Comparison of ENCODE assay signal across 8 cellular contexts in the genomic region with DNA sequence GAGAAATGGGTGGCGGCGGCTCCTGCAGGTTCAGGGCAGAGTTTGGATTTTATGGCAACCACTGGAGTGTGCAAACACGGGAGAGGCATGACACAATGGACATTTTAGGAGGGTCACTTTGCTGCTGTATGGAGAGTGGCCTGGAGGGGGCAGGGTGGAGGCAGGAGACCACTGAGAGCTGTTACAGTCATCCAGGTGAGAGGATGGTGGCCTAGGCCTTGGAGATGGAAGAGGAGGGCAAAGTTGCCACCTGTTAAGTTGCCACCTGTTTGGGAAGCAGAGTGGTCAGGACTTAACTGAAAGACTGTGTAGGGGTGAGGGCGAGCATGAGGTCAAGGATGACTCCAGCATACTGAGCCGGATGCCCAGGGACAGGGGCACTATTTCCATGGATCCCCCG. TPM values are rescaled to one million over a fixed set of nuclear protein-coding genes. Genes with fewer than 3 reads are reported as not detected.
A peak's percentile ranks its signal among the peaks of the same experiment; 100 is the strongest.
DNase-seq lines count a peak whose midpoint lies in the region; ATAC-seq lines count a peak whose summit lies in the region.

No MANE protein-coding gene starts in this region.

- DNase-seq in NCI-H2029 treated with DMSO at 0.1 percent for 48 hours (lab: John Stamatoyannopoulos, UW) (peak; percentile 24), NCI-H2029 (lab: John Stamatoyannopoulos, UW) (no peak), NOMO-1 treated with DMSO at 0.1 percent for 48 hours (lab: John Stamatoyannopoulos, UW; ENCODE audit: unreplicated experiment) (peak; percentile 40), left ventricle myocardium superior (peak; percentile 67)
- peak; percentile 31 for DNase-seq in stimulated activated naive CD4-positive, alpha-beta T cell treated with Interleukin-2 at 50 U/mL for 16 hours (lab: John Stamatoyannopoulos, UW)

- peak; percentile 58 for ATAC-seq in activated T-helper 17 cell treated with anti-CD3 and anti-CD28 coated beads, Interleukin-2, amount 50 U/mL, for 72 hours (replicated peaks)
- peak; percentile 9 for ATAC-seq in left ventricle myocardium superior
- ATAC-seq in HG03457 (IDR thresholded peaks at IDR 0.05; ENCODE audit: unreplicated experiment), result no peak
- ATAC-seq in HG03571 (IDR thresholded peaks at IDR 0.05; ENCODE audit: unreplicated experiment), result no peak

- no peaks in the 10 kb centered on the region for H3K9me3 Mint-ChIP-seq in activated T-helper 17 cell treated with anti-CD3 and anti-CD28 coated beads, Interleukin-2, amount 50 U/mL, for 72 hours

- intact Hi-C loops in left ventricle myocardium superior (cut with micrococcal nuclease), result no loop called here

- peak overlapping the region; percentile 70 for H3K4me3 Mint-ChIP-seq in activated T-helper 17 cell treated with anti-CD3 and anti-CD28 coated beads, Interleukin-2, amount 50 U/mL, for 72 hours

- H3K27ac Mint-ChIP-seq in activated T-helper 17 cell treated with anti-CD3 and anti-CD28 coated beads, Interleukin-2, amount 50 U/mL, for 72 hours, result peak overlapping the region; percentile 74

- no peaks in the 10 kb centered on the region for H3K27me3 Mint-ChIP-seq in activated T-helper 17 cell treated with anti-CD3 and anti-CD28 coated beads, Interleukin-2, amount 50 U/mL, for 72 hours

- peaks cover 15% of the 10 kb centered on the region for H3K4me1 Mint-ChIP-seq in activated T-helper 17 cell treated with anti-CD3 and anti-CD28 coated beads, Interleukin-2, amount 50 U/mL, for 72 hours

- peaks cover 18% of the 10 kb centered on the region for H3K36me3 Mint-ChIP-seq in activated T-helper 17 cell treated with anti-CD3 and anti-CD28 coated beads, Interleukin-2, amount 50 U/mL, for 72 hours (ENCODE audit: low read depth)

RNA-seq across cellular contexts. Expression of gene RAD9A, which starts 2.3 kb away (rescaled TPM):
- 10 to 100 TPM; 32.0 to 37.5 TPM for total RNA-seq in activated T-helper 17 cell treated with anti-CD3 and anti-CD28 coated beads, Interleukin-2, amount 50 U/mL, for 72 hours
- 5.8 TPM for total RNA-seq in left ventricle myocardium superior

RNA-seq across cellular contexts. Expression of gene PPP1CA, which starts 12.2 kb away (rescaled TPM):
- 100 to 1,000 TPM; 220 to 322 TPM for total RNA-seq in activated T-helper 17 cell treated with anti-CD3 and anti-CD28 coated beads, Interleukin-2, amount 50 U/mL, for 72 hours
- 106 TPM for total RNA-seq in left ventricle myocardium superior

RNA-seq across cellular contexts. Expression of gene TBC1D10C, which starts 14.4 kb away (rescaled TPM):
- 100 to 1,000 TPM; 155 to 197 TPM for total RNA-seq in activated T-helper 17 cell treated with anti-CD3 and anti-CD28 coated beads, Interleukin-2, amount 50 U/mL, for 72 hours
- 0.87 TPM for total RNA-seq in left ventricle myocardium superior

RNA-seq across cellular contexts. Expression of gene CLCF1, which starts 16.1 kb away (rescaled TPM):
- total RNA-seq in activated T-helper 17 cell treated with anti-CD3 and anti-CD28 coated beads, Interleukin-2, amount 50 U/mL, for 72 hours, result 1 to 10 TPM in 1 of 2 donors, under 1 TPM in 1; 0.22 to 1.1 TPM
- total RNA-seq in left ventricle myocardium superior, result 0.89 TPM

RNA-seq across cellular contexts. Expression of gene CARNS1, which starts 26.0 kb away (rescaled TPM):
- total RNA-seq in activated T-helper 17 cell treated with anti-CD3 and anti-CD28 coated beads, Interleukin-2, amount 50 U/mL, for 72 hours, result 10 to 100 TPM in 1 of 2 donors, 1 to 10 TPM in 1; 2.0 to 10.6 TPM
- 18.0 TPM for total RNA-seq in left ventricle myocardium superior

Comparison
In these comparisons a context has a peak if more than half of its experiments do, and no peak if none do; other contexts are left out.
1. ATAC-seq: peak in activated T-helper 17 cell treated with anti-CD3 and anti-CD28 coated beads, Interleukin-2, amount 50 U/mL, for 72 hours (single experiment) and left ventricle myocardium superior (single experiment); none in HG03457 (single experiment) and HG03571 (single experiment).
2. RNA of gene TBC1D10C, which starts 14.4 kb away (total RNA-seq): 155 to 197 TPM in activated T-helper 17 cell treated with anti-CD3 and anti-CD28 coated beads, Interleukin-2, amount 50 U/mL, for 72 hours; 0.87 TPM in left ventricle myocardium superior (single experiment); every median in the first group is over 10 times any median in the second.